1 cellular context compared by ENCODE assay signal in the genomic region with DNA sequence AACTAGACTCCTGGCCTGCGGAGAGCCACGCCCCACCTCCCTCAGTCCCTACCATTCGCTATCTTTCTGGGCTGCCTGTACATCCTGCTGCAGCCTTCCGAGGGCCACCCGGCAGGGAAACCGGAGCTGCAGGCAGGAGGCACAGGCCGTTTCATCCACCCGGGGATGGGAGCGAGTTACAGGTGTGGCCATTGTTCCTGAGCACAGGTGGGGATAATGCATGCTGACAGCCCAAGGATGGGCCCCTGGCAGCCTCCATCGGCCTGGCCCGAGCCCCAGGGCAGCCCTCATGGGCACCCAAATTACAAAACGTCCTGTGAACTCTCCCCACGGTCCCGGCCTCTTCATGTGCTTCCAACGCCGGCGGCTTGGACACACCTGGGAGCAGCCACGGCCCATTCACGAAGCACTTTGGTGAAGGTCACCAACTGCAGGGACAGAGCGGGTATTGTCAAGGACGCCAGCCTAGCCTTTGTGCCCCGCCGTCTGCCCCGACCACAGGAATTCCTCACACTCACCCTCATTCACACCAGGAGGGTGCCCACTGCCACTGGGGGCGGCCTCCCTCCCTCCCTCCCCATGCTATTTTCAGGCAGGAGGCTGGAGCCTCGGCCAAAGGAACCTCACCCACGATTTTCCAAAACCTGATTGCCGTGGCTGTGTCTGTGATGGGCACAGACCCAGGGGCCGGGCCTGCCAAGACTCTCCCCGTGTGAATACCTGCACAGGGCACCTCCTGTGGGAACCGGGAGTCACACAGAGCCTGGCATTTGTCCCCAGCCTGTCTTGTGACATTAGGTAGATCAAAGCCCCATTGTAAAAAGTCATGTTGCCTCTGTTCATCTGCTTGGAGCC.
TF ChIP-seq lines count a peak whose summit lies in the region.

No MANE protein-coding gene starts in this region.

TF ChIP-seq in K562, 482 proteins besides CTCF, POLR2A, EP300 and RAD21:
- no peak for TF ChIP-seq ZFPM2 (CRISPR knock-in tag; IDR thresholded peaks at IDR 0.05)
- no peak for TF ChIP-seq FOXJ2 (tag; IDR thresholded peaks at IDR 0.05)
- TF ChIP-seq, protein P1, sequence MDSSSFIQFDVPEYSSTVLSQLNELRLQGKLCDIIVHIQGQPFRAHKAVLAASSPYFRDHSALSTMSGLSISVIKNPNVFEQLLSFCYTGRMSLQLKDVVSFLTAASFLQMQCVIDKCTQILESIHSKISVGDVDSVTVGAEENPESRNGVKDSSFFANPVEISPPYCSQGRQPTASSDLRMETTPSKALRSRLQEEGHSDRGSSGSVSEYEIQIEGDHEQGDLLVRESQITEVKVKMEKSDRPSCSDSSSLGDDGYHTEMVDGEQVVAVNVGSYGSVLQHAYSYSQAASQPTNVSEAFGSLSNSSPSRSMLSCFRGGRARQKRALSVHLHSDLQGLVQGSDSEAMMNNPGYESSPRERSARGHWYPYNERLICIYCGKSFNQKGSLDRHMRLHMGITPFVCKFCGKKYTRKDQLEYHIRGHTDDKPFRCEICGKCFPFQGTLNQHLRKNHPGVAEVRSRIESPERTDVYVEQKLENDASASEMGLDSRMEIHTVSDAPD (CRISPR knock-in tag; IDR thresholded peaks at IDR 0.05): no peak
- TF ChIP-seq TAF1 (IDR thresholded peaks at IDR 0.05; ENCODE audit: control insufficient read depth, extremely low read depth, insufficient read depth, low read length, severe bottlenecking): no peak
- TF ChIP-seq PCBP2 (IDR thresholded peaks at IDR 0.05; ENCODE audit: low read depth, low read length, poor library complexity, severe bottlenecking): no peak
- TF ChIP-seq SNIP1 (IDR thresholded peaks at IDR 0.05; ENCODE audit: low read depth): no peak
- TF ChIP-seq ILF3 (IDR thresholded peaks at IDR 0.05; ENCODE audit: borderline replicate concordance): no peak
- TF ChIP-seq, protein P2, sequence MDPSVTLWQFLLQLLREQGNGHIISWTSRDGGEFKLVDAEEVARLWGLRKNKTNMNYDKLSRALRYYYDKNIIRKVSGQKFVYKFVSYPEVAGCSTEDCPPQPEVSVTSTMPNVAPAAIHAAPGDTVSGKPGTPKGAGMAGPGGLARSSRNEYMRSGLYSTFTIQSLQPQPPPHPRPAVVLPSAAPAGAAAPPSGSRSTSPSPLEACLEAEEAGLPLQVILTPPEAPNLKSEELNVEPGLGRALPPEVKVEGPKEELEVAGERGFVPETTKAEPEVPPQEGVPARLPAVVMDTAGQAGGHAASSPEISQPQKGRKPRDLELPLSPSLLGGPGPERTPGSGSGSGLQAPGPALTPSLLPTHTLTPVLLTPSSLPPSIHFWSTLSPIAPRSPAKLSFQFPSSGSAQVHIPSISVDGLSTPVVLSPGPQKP (CRISPR knock-in tag; IDR thresholded peaks at IDR 0.05): no peak
- no peak for TF ChIP-seq RBM34 (IDR thresholded peaks at IDR 0.05; ENCODE audit: borderline replicate concordance, insufficient read depth, low read length)
- TF ChIP-seq CBX1 (IDR thresholded peaks at IDR 0.05; ENCODE audit: low read depth): no peak
- TF ChIP-seq RFX7 (CRISPR knock-in tag; IDR thresholded peaks at IDR 0.05): no peak
- no peak for TF ChIP-seq ZFP36 (IDR thresholded peaks at IDR 0.05; ENCODE audit: low read depth, low read length, partially characterized antibody)
- TF ChIP-seq HDGF (IDR thresholded peaks at IDR 0.05): no peak
- no peak for TF ChIP-seq DNMT1 (IDR thresholded peaks at IDR 0.05)
